Comparison of ENCODE assay signal across 23 cellular contexts in genomic region chr17:50952889-50953288, GRCh38.
DNase-seq lines count a peak whose midpoint lies in the region; ATAC-seq and TF ChIP-seq lines count a peak whose summit lies in the region.
"Had no signal": no experiment of that assay in that cellular context is flagged by ENCODE, and none has a peak within 500 bp of the region (broad histone marks: within the 10 kb centered on the region; RNA-seq: fewer than 3 reads in every experiment).

No MANE protein-coding gene starts in this region.

- ATAC-seq in activated T-cell treated with anti-CD3 and anti-CD28 coated beads, Interleukin-2, amount 50 U/mL, for 72 hours (replicated peaks in 1 of 2), result no peak
- no peak for ATAC-seq in T-helper 17 cell
- ATAC-seq in psoas muscle, result no peak
- ATAC-seq in left lung, result no peak
- ATAC-seq: activated naive CD8-positive, alpha-beta T cell treated with anti-CD3 and anti-CD28 coated beads, Interleukin-2, amount 50 U/mL, for 24 hours; GM12878; HCT116; mucosa of descending colon; stimulated activated naive CD8-positive, alpha-beta T cell treated with anti-CD3 and anti-CD28 coated beads, Interleukin-15, amount 100 ng/mL, for 72 hours had no signal

- no peak for TF ChIP-seq POLR2A in erythroblast (IDR thresholded peaks at IDR 0.05; ENCODE audit: low read length)

- peak overlapping the region; percentile 48 for H3K4me3 ChIP-seq in psoas muscle
- no peak overlapping the region for H3K4me3 ChIP-seq in left lung
- H3K4me3 ChIP-seq: GM12878, mucosa of descending colon, spleen, transverse colon had no signal

- H3K27me3 ChIP-seq in psoas muscle (ENCODE audit: insufficient read depth in 3 of 3, low read length in 2 of 3), result no peaks in the 10 kb centered on the region
- no peaks in the 10 kb centered on the region for H3K27me3 ChIP-seq in left lung
- H3K27me3 ChIP-seq: transverse colon had no signal

- peak; percentile 13 to 16 for DNase-seq in activated T-cell treated with anti-CD3 and anti-CD28 coated beads, Interleukin-2, amount 50 U/mL, for 48 hours
- no peak for DNase-seq in activated T-cell treated with anti-CD3 and anti-CD28 coated beads, Interleukin-2, amount 50 U/mL, for 72 hours
- DNase-seq in T-helper 17 cell (no peak), epithelial cell of prostate (ENCODE audit: low read depth, low spot score) (no peak), psoas muscle (no peak), left lung (no peak), DMS 273 treated with DMSO at 0.1 percent for 48 hours (lab: John Stamatoyannopoulos, UW) (no peak), erythroblast (lab: John Stamatoyannopoulos, UW) (no peak)
- DNase-seq: 8988T; activated CD4-positive, alpha-beta T cell treated with anti-CD3 and anti-CD28 coated beads for 4 hours; activated naive CD8-positive, alpha-beta T cell treated with anti-CD3 and anti-CD28 coated beads, Interleukin-2, amount 50 U/mL, for 24 hours; DND-41; KG1; mucosa of descending colon; MV-4-11; NCI-H2227 treated with DMSO at 0.1 percent for 48 hours; NCI-H774; spleen; stimulated activated CD4-positive, alpha-beta T cell treated with anti-CD3 and anti-CD28 coated beads, Interleukin-4, amount 100 ng/mL, for 4 hours; stimulated activated naive CD8-positive, alpha-beta T cell treated with anti-CD3 and anti-CD28 coated beads, Interleukin-15, amount 100 ng/mL, for 72 hours; transverse colon had no signal

- H3K27ac ChIP-seq in epithelial cell of prostate, result peak overlapping the region; percentile 93
- H3K27ac ChIP-seq in psoas muscle, result peak overlapping the region; percentile 98
- no peak overlapping the region for H3K27ac ChIP-seq in left lung

- 77 to 94% (median 81%) methylated on average over 6 of the region's 6 CpGs for WGBS in psoas muscle, 3 donors

- no peaks in the 10 kb centered on the region for H3K9me3 ChIP-seq in T-helper 17 cell (ENCODE audit: control insufficient read depth, low read length, poor library complexity, severe bottlenecking)
- no peaks in the 10 kb centered on the region for H3K9me3 ChIP-seq in psoas muscle
- no peaks in the 10 kb centered on the region for H3K9me3 ChIP-seq in left lung
- H3K9me3 ChIP-seq: mucosa of descending colon, spleen, transverse colon had no signal

- no peak overlapping the region for H3K27ac Mint-ChIP-seq in activated T-cell treated with anti-CD3 and anti-CD28 coated beads, Interleukin-2, amount 50 U/mL, for 72 hours
- peak overlapping the region; percentile 56 for H3K27ac Mint-ChIP-seq in T-helper 17 cell
- H3K27ac Mint-ChIP-seq: activated naive CD8-positive, alpha-beta T cell treated with anti-CD3 and anti-CD28 coated beads, Interleukin-2, amount 50 U/mL, for 24 hours had no signal

- H3K36me3 ChIP-seq in psoas muscle (ENCODE audit: insufficient read depth in 1 of 2, low read depth in 1 of 2) (no peaks in the 10 kb centered on the region), left lung (no peaks in the 10 kb centered on the region)
- H3K36me3 ChIP-seq: transverse colon had no signal

- H3K4me1 ChIP-seq in psoas muscle (peaks cover 84% of the 10 kb centered on the region), left lung (peaks cover 22 to 44% of the 10 kb centered on the region in 2 donors)

- no peaks in the 10 kb centered on the region for H3K9me3 Mint-ChIP-seq in activated T-cell treated with anti-CD3 and anti-CD28 coated beads, Interleukin-2, amount 50 U/mL, for 72 hours
- H3K9me3 Mint-ChIP-seq: activated naive CD8-positive, alpha-beta T cell treated with anti-CD3 and anti-CD28 coated beads, Interleukin-2, amount 50 U/mL, for 24 hours; stimulated activated naive CD8-positive, alpha-beta T cell treated with anti-CD3 and anti-CD28 coated beads, Interleukin-15, amount 100 ng/mL, for 72 hours had no signal

- H3K4me3 Mint-ChIP-seq in activated T-cell treated with anti-CD3 and anti-CD28 coated beads, Interleukin-2, amount 50 U/mL, for 72 hours, result no peak overlapping the region
- H3K4me3 Mint-ChIP-seq in T-helper 17 cell, result no peak overlapping the region
- H3K4me3 Mint-ChIP-seq: activated naive CD8-positive, alpha-beta T cell treated with anti-CD3 and anti-CD28 coated beads, Interleukin-2, amount 50 U/mL, for 24 hours; stimulated activated naive CD8-positive, alpha-beta T cell treated with anti-CD3 and anti-CD28 coated beads, Interleukin-15, amount 100 ng/mL, for 72 hours had no signal

- H3K27me3 Mint-ChIP-seq in activated T-cell treated with anti-CD3 and anti-CD28 coated beads, Interleukin-2, amount 50 U/mL, for 72 hours (ENCODE audit: low read depth), result no peaks in the 10 kb centered on the region
- no peaks in the 10 kb centered on the region for H3K27me3 Mint-ChIP-seq in T-helper 17 cell
- H3K27me3 Mint-ChIP-seq: activated naive CD8-positive, alpha-beta T cell treated with anti-CD3 and anti-CD28 coated beads, Interleukin-2, amount 50 U/mL, for 24 hours had no signal

- intact Hi-C loops in psoas muscle (cut with DNase I), result no loop called here
- intact Hi-C loops in left lung (cut with DNase I), result loop anchor here (10.0 kb wide), 3 partner anchors 108 to 408 kb away; partner anchors contain the start of gene SPATA20 (in 1 of the 2)

- TF ChIP-seq CTCF in psoas muscle (IDR thresholded peaks at IDR 0.05), result no peak
- no peak for TF ChIP-seq CTCF in left lung (IDR thresholded peaks at IDR 0.05)

- H3K36me3 Mint-ChIP-seq in activated T-cell treated with anti-CD3 and anti-CD28 coated beads, Interleukin-2, amount 50 U/mL, for 72 hours (ENCODE audit: insufficient read depth in 2 of 2), result no peaks in the 10 kb centered on the region
- H3K36me3 Mint-ChIP-seq in T-helper 17 cell (ENCODE audit: low read depth), result no peaks in the 10 kb centered on the region

- peaks cover 12% of the 10 kb centered on the region for H3K4me1 Mint-ChIP-seq in activated T-cell treated with anti-CD3 and anti-CD28 coated beads, Interleukin-2, amount 50 U/mL, for 72 hours (ENCODE audit: low read depth)
- peaks cover 14% of the 10 kb centered on the region for H3K4me1 Mint-ChIP-seq in T-helper 17 cell

Comparison
In these comparisons a context has a peak if more than half of its experiments do, and no peak if none do; other contexts are left out.
1. DNase-seq: peak in activated T-cell treated with anti-CD3 and anti-CD28 coated beads, Interleukin-2, amount 50 U/mL, for 48 hours (2 of 2); none in activated T-cell treated with anti-CD3 and anti-CD28 coated beads, Interleukin-2, amount 50 U/mL, for 72 hours (0 of 2), T-helper 17 cell (0 of 3), epithelial cell of prostate (single experiment), psoas muscle (0 of 2), left lung (0 of 2), DMS 273 treated with DMSO at 0.1 percent for 48 hours (single experiment) and erythroblast (0 of 2).
2. H3K27ac ChIP-seq: peak in epithelial cell of prostate (single experiment) and psoas muscle (single experiment); none in left lung (0 of 2).
3. intact Hi-C loops: an anchor here in left lung (10.0 kb wide); none called in psoas muscle.